ENCODE assay signal across 15 cellular contexts in the genomic region with DNA sequence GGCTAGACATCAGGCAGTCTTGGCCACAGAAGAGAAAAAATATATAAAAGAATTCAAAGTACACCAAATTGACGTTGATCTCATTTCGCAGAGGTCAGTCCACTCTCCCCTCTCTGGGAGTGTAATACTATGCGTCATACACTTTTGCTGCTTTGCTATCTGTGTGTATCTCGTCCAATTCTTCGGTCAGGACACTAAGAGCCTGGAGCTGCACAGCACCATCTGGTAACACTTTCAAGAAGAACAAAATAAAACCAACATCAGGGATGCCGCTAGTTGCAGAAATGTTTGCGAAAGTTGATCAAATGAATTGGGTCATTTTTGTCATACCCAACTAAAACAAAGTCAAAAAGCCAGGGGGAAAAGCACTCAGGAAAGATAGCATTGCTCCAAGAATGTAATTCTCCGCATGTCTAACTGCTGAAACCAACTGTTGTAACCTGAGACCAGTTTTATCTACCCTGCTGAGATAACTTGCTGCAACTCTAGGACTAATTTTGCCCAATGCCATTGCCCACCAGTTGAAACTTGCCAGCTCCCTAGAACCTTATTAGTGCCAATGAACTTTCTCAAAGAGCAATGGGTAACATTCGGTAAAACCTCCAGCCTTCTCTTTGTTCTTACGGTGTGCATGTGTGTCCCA. TPM values are rescaled to one million over a fixed set of nuclear protein-coding genes. Genes with fewer than 3 reads are reported as not detected.
"Had no signal": no experiment of that assay in that cellular context is flagged by ENCODE, and none has a peak within 500 bp of the region (broad histone marks: within the 10 kb centered on the region; RNA-seq: fewer than 3 reads in every experiment).

No MANE protein-coding gene starts in this region.

- H3K4me3 ChIP-seq: prostate gland, sigmoid colon had no signal

- H3K36me3 ChIP-seq: prostate gland, sigmoid colon had no signal

- H3K27me3 ChIP-seq: sigmoid colon had no signal

- ATAC-seq: activated T-cell treated with anti-CD3 and anti-CD28 coated beads, Interleukin-2, amount 50 U/mL, for 72 hours; natural killer cell had no signal

- H3K4me1 ChIP-seq: prostate gland, sigmoid colon had no signal

- DNase-seq: activated CD4-positive, alpha-beta memory T cell treated with anti-CD3 and anti-CD28 coated beads, Interleukin-2, amount 10 ng/mL, durations not matched to agents 7 days and 5 days; activated CD8-positive, alpha-beta memory T cell treated with anti-CD3 and anti-CD28 coated beads, Interleukin-2, amount 50 U/mL, for 4 hours; activated gamma-delta T cell treated with Interleukin-2 at 50 U/mL for 16 hours; activated naive CD8-positive, alpha-beta T cell treated with anti-CD3 and anti-CD28 coated beads for 36 hours; activated T-cell treated with anti-CD3 and anti-CD28 coated beads, Interleukin-2, amount 50 U/mL, for 72 hours; hypothalamus; kidney glomerular epithelial cell; mammary epithelial cell; natural killer cell; stimulated activated CD4-positive, alpha-beta T cell treated with anti-CD3 and anti-CD28 coated beads, Interleukin-2, amount 100 ng/mL, for 24 hours; stimulated activated naive CD4-positive, alpha-beta T cell treated with Interleukin-2 at 50 U/mL for 16 hours had no signal

- H3K9me3 ChIP-seq: prostate gland, sigmoid colon had no signal

- H3K27ac ChIP-seq: prostate gland, sigmoid colon, VCaP had no signal

RNA-seq across cellular contexts. Expression of gene TMEM176A, which starts 23.0 kb away (rescaled TPM):
- total RNA-seq: activated CD4-positive, alpha-beta memory T cell treated with anti-CD3 and anti-CD28 coated beads, Interleukin-2, amount 10 ng/mL, durations not matched to agents 7 days and 5 days; activated naive CD8-positive, alpha-beta T cell treated with anti-CD3 and anti-CD28 coated beads for 36 hours; mammary epithelial cell had no signal

RNA-seq across cellular contexts. Expression of gene TMEM176B, which starts 23.4 kb away (rescaled TPM):
- total RNA-seq: activated CD4-positive, alpha-beta memory T cell treated with anti-CD3 and anti-CD28 coated beads, Interleukin-2, amount 10 ng/mL, durations not matched to agents 7 days and 5 days; activated naive CD8-positive, alpha-beta T cell treated with anti-CD3 and anti-CD28 coated beads for 36 hours; activated T-cell treated with anti-CD3 and anti-CD28 coated beads, Interleukin-2, amount 50 U/mL, for 72 hours; bronchial epithelial cell had no signal

RNA-seq across cellular contexts. Expression of gene AOC1, which starts 28.7 kb away (rescaled TPM):
- total RNA-seq: activated CD4-positive, alpha-beta memory T cell treated with anti-CD3 and anti-CD28 coated beads, Interleukin-2, amount 10 ng/mL, durations not matched to agents 7 days and 5 days; activated naive CD8-positive, alpha-beta T cell treated with anti-CD3 and anti-CD28 coated beads for 36 hours; activated T-cell treated with anti-CD3 and anti-CD28 coated beads, Interleukin-2, amount 50 U/mL, for 72 hours; mammary epithelial cell; natural killer cell had no signal
